ENCODE assay signal across 8 cellular contexts in genomic region chr10:28302012-28302667, GRCh38. TPM values are rescaled to one million over a fixed set of nuclear protein-coding genes. Genes with fewer than 3 reads are reported as not detected.
DNase-seq lines count a peak whose midpoint lies in the region; ATAC-seq lines count a peak whose summit lies in the region.

No MANE protein-coding gene starts in this region.

- no peaks in the 10 kb centered on the region for H3K36me3 Mint-ChIP-seq in activated T-cell treated with anti-CD3 and anti-CD28 coated beads, Interleukin-2, amount 50 U/mL, for 72 hours (ENCODE audit: insufficient read depth in 2 of 2)

- H3K27me3 Mint-ChIP-seq in activated T-cell treated with anti-CD3 and anti-CD28 coated beads, Interleukin-2, amount 50 U/mL, for 72 hours (ENCODE audit: low read depth), result no peaks in the 10 kb centered on the region

- H3K9ac ChIP-seq in duodenal mucosa (ENCODE audit: low read depth in 1 of 2, low read length in 2 of 2), result peak overlapping the region; percentile 17 to 57

- H3K9me3 Mint-ChIP-seq in activated T-cell treated with anti-CD3 and anti-CD28 coated beads, Interleukin-2, amount 50 U/mL, for 72 hours, result no peaks in the 10 kb centered on the region

- H3K27me3 ChIP-seq in duodenal mucosa (ENCODE audit: control insufficient read depth in 1 of 2, insufficient read depth in 2 of 2, low read length in 2 of 2) (peaks cover 3 to 10% of the 10 kb centered on the region in 2 donors), muscle layer of duodenum (ENCODE audit: low read depth, low read length) (peaks cover 8% of the 10 kb centered on the region)

- peak overlapping the region; percentile 84 to 86 for H3K4me3 Mint-ChIP-seq in activated T-cell treated with anti-CD3 and anti-CD28 coated beads, Interleukin-2, amount 50 U/mL, for 72 hours

- no peak for DNase-seq in activated T-cell treated with anti-CD3 and anti-CD28 coated beads, Interleukin-2, amount 50 U/mL, for 72 hours
- DNase-seq in activated T-cell treated with anti-CD3 and anti-CD28 coated beads, Interleukin-2, amount 50 U/mL, for 1 hour, result no peak
- peak; percentile 63 for DNase-seq in NCI-H748 (lab: John Stamatoyannopoulos, UW; ENCODE audit: unreplicated experiment)
- no peak for DNase-seq in occipital lobe (lab: John Stamatoyannopoulos, UW)

- H3K27ac ChIP-seq in duodenal mucosa (ENCODE audit: low read depth, low read length) (no peak overlapping the region), muscle layer of duodenum (ENCODE audit: low read length) (peak overlapping the region; percentile 27)

- H3K27ac Mint-ChIP-seq in activated T-cell treated with anti-CD3 and anti-CD28 coated beads, Interleukin-2, amount 50 U/mL, for 72 hours, result peak overlapping the region; percentile 42

- H3K9me3 ChIP-seq in duodenal mucosa (ENCODE audit: control insufficient read depth in 1 of 2, low read length in 2 of 2) (no peaks in the 10 kb centered on the region), muscle layer of duodenum (ENCODE audit: control insufficient read depth in 1 of 2, low read length in 2 of 2) (no peaks in the 10 kb centered on the region)

- H3K4me1 Mint-ChIP-seq in activated T-cell treated with anti-CD3 and anti-CD28 coated beads, Interleukin-2, amount 50 U/mL, for 72 hours (ENCODE audit: low read depth), result peaks cover 65% of the 10 kb centered on the region

- H3K4me1 ChIP-seq in duodenal mucosa (ENCODE audit: control insufficient read depth in 1 of 2, insufficient read depth in 2 of 2, low read length in 2 of 2) (peaks cover 3 to 15% of the 10 kb centered on the region in 2 donors), muscle layer of duodenum (ENCODE audit: control insufficient read depth in 1 of 2, insufficient read depth in 2 of 2, low read length in 2 of 2) (peaks cover 0 to 20% of the 10 kb centered on the region in 2 donors)

- H3K36me3 ChIP-seq in duodenal mucosa (ENCODE audit: control insufficient read depth in 1 of 2, insufficient read depth in 2 of 2, low read length in 2 of 2), result no peaks in the 10 kb centered on the region
- H3K36me3 ChIP-seq in muscle layer of duodenum (ENCODE audit: control insufficient read depth in 1 of 2, insufficient read depth in 2 of 2, low read length in 2 of 2), result no peaks in the 10 kb centered on the region

- no peak for ATAC-seq in activated T-cell treated with anti-CD3 and anti-CD28 coated beads, Interleukin-2, amount 50 U/mL, for 72 hours (replicated peaks in 1 of 2)
- ATAC-seq in HG03521 (IDR thresholded peaks at IDR 0.05; ENCODE audit: unreplicated experiment), result no peak
- no peak for ATAC-seq in HG03175 (IDR thresholded peaks at IDR 0.05; ENCODE audit: unreplicated experiment)

- peak overlapping the region; percentile 67 to 80 for H3K4me3 ChIP-seq in duodenal mucosa (ENCODE audit: low read depth in 1 of 2, low read length in 2 of 2)
- H3K4me3 ChIP-seq in muscle layer of duodenum (ENCODE audit: low read depth in 1 of 2, low read length in 2 of 2), result peak overlapping the region; percentile 66 to 82

RNA-seq across cellular contexts. Expression of gene MPP7, which starts 0.7 kb away (rescaled TPM):
- total RNA-seq in activated T-cell treated with anti-CD3 and anti-CD28 coated beads, Interleukin-2, amount 50 U/mL, for 72 hours, result 10 to 100 TPM; 16.3 to 28.1 TPM
- total RNA-seq in occipital lobe, result 1.4 TPM
